In genomic region chr10:122333037-122333436, GRCh38 we compare ENCODE assay signal across 16 cellular contexts. TPM values are rescaled to one million over a fixed set of nuclear protein-coding genes. Genes with fewer than 3 reads are reported as not detected.
DNase-seq lines count a peak whose midpoint lies in the region; ATAC-seq and TF ChIP-seq lines count a peak whose summit lies in the region.
"Had no signal": no experiment of that assay in that cellular context is flagged by ENCODE, and none has a peak within 500 bp of the region (broad histone marks: within the 10 kb centered on the region; RNA-seq: fewer than 3 reads in every experiment).

No MANE protein-coding gene starts in this region.

- H3K18ac ChIP-seq in mesenchymal stem cell (ENCODE audit: low read depth in 1 of 2, low read length in 2 of 2): no peak overlapping the region

- H2BK120ac ChIP-seq in mesenchymal stem cell (ENCODE audit: low read depth, low read length): no peak overlapping the region

- no peak overlapping the region for H2AFZ ChIP-seq in mesenchymal stem cell (ENCODE audit: low read depth, low read length)

- CTCF ChIA-PET in naive thymus-derived CD4-positive, alpha-beta T cell (lab: Charles Lee): no interaction called here

- H3K27me3 Mint-ChIP-seq in naive thymus-derived CD4-positive, alpha-beta T cell: peaks cover 7 to 29% (median 21%) of the 10 kb centered on the region in 5 donors

- no peak overlapping the region for H3K14ac ChIP-seq in mesenchymal stem cell (ENCODE audit: low read length in 2 of 2)

- no peaks in the 10 kb centered on the region for H3K9me3 Mint-ChIP-seq in naive thymus-derived CD4-positive, alpha-beta T cell
- H3K9me3 Mint-ChIP-seq: CD4-positive, CD25-positive, alpha-beta regulatory T cell had no signal

- DNase-seq in GM12865 (ENCODE audit: low read depth) (peak; percentile 14), SW480 (ENCODE audit: low spot score) (peak; percentile 25), mesenchymal stem cell (no peak), NAMALWA (ENCODE audit: low spot score) (no peak)
- no peak for DNase-seq in naive thymus-derived CD4-positive, alpha-beta T cell
- DNase-seq: activated gamma-delta T cell; naive B cell; NCI-H2171; SK-N-SH; stimulated activated CD4-positive, alpha-beta T cell treated with anti-CD3 and anti-CD28 coated beads, Interleukin-4, amount 100 ng/mL, for 4 hours; stomach had no signal

- H3K9ac ChIP-seq in mesenchymal stem cell (ENCODE audit: low read length): no peak overlapping the region
- H3K9ac ChIP-seq: SK-N-SH had no signal

- no peak overlapping the region for H3K23ac ChIP-seq in mesenchymal stem cell (ENCODE audit: low read length in 2 of 2)

- POLR2A ChIA-PET in naive thymus-derived CD4-positive, alpha-beta T cell (lab: Charles Lee): no interaction called here

- TF ChIP-seq CTCF in GM12865 (IDR thresholded peaks at IDR 0.05; ENCODE audit: insufficient read depth, low read depth, low read length, missing control alignments): no peak

- H3K4me2 ChIP-seq in mesenchymal stem cell (ENCODE audit: low read length, poor library complexity, severe bottlenecking): no peak overlapping the region
- H3K4me2 ChIP-seq: SK-N-SH had no signal

- no peak overlapping the region for H4K91ac ChIP-seq in mesenchymal stem cell (ENCODE audit: low read length)

- no peak overlapping the region for H2BK5ac ChIP-seq in mesenchymal stem cell (ENCODE audit: low read depth, low read length, poor library complexity, severe bottlenecking)

- peak overlapping the region; percentile 44 for H2AK5ac ChIP-seq in mesenchymal stem cell (ENCODE audit: low read length, severe bottlenecking)

- H2BK15ac ChIP-seq in mesenchymal stem cell (ENCODE audit: low read depth, poor library complexity, severe bottlenecking): no peak overlapping the region

- H2BK12ac ChIP-seq in mesenchymal stem cell (ENCODE audit: low read length in 2 of 2): no peak overlapping the region

- no peak overlapping the region for H4K8ac ChIP-seq in mesenchymal stem cell (ENCODE audit: low read length)

- H3K4me1 Mint-ChIP-seq in naive thymus-derived CD4-positive, alpha-beta T cell: no peaks in the 10 kb centered on the region
- H3K4me1 Mint-ChIP-seq: CD4-positive, CD25-positive, alpha-beta regulatory T cell had no signal

- H3K9me3 ChIP-seq in mesenchymal stem cell (ENCODE audit: control insufficient read depth, low read length): no peaks in the 10 kb centered on the region
- no peaks in the 10 kb centered on the region for H3K9me3 ChIP-seq in naive thymus-derived CD4-positive, alpha-beta T cell (ENCODE audit: control insufficient read depth in 2 of 3, low read length in 3 of 3)
- H3K9me3 ChIP-seq: breast epithelium, SK-N-SH, stomach had no signal

- peak; percentile 63 for ATAC-seq in GM21360 (IDR thresholded peaks at IDR 0.05; ENCODE audit: unreplicated experiment)
- ATAC-seq in naive thymus-derived CD4-positive, alpha-beta T cell: no peak
- ATAC-seq in HG02981 (IDR thresholded peaks at IDR 0.05; ENCODE audit: unreplicated experiment): no peak
- ATAC-seq: WTC11 had no signal

- no peak overlapping the region for H3K4me3 Mint-ChIP-seq in naive thymus-derived CD4-positive, alpha-beta T cell
- H3K4me3 Mint-ChIP-seq: CD4-positive, CD25-positive, alpha-beta regulatory T cell; naive B cell; WTC11 had no signal

- peaks cover 10% of the 10 kb centered on the region for H3K4me1 ChIP-seq in mesenchymal stem cell (ENCODE audit: control insufficient read depth, insufficient read depth, low read depth, low read length)
- H3K4me1 ChIP-seq in naive thymus-derived CD4-positive, alpha-beta T cell (ENCODE audit: control insufficient read depth in 2 of 2, insufficient read depth in 2 of 2, low read length in 2 of 2): no peaks in the 10 kb centered on the region
- H3K4me1 ChIP-seq: breast epithelium, stomach had no signal

- intact Hi-C loops in naive thymus-derived CD4-positive, alpha-beta T cell (cut with micrococcal nuclease): no loop called here

- no peaks in the 10 kb centered on the region for H3K36me3 ChIP-seq in mesenchymal stem cell (ENCODE audit: control insufficient read depth in 1 of 2, insufficient read depth in 2 of 2, low read depth in 1 of 2, low read length in 2 of 2)
- no peaks in the 10 kb centered on the region for H3K36me3 ChIP-seq in naive thymus-derived CD4-positive, alpha-beta T cell (ENCODE audit: control insufficient read depth in 2 of 3, insufficient read depth in 3 of 3, low read length in 3 of 3)
- H3K36me3 ChIP-seq: breast epithelium, stomach had no signal

- no peak overlapping the region for H3K27ac ChIP-seq in mesenchymal stem cell (ENCODE audit: low read length, poor library complexity, severe bottlenecking)
- H3K27ac ChIP-seq in naive thymus-derived CD4-positive, alpha-beta T cell (ENCODE audit: low read depth, low read length): no peak overlapping the region
- H3K27ac ChIP-seq: breast epithelium, stomach had no signal

- H3K27ac Mint-ChIP-seq in naive thymus-derived CD4-positive, alpha-beta T cell: no peak overlapping the region
- H3K27ac Mint-ChIP-seq: CD4-positive, CD25-positive, alpha-beta regulatory T cell; naive B cell; WTC11 had no signal

- no peak overlapping the region for H3K4ac ChIP-seq in mesenchymal stem cell (ENCODE audit: low read depth in 1 of 2, low read length in 2 of 2)

- H3K4me3 ChIP-seq in GM12865 (ENCODE audit: low read depth, low read length): no peak overlapping the region
- H3K4me3 ChIP-seq in mesenchymal stem cell (ENCODE audit: insufficient read depth in 1 of 2, low read depth in 1 of 2, low read length in 2 of 2): no peak overlapping the region
- H3K4me3 ChIP-seq in naive thymus-derived CD4-positive, alpha-beta T cell (ENCODE audit: low read length): no peak overlapping the region
- H3K4me3 ChIP-seq: breast epithelium, stomach had no signal

- H3K36me3 Mint-ChIP-seq in naive thymus-derived CD4-positive, alpha-beta T cell: peaks cover 0 to 3% (median 0%) of the 10 kb centered on the region in 5 donors
- H3K36me3 Mint-ChIP-seq: CD4-positive, CD25-positive, alpha-beta regulatory T cell; WTC11 had no signal

- H3K27me3 ChIP-seq in mesenchymal stem cell (ENCODE audit: control insufficient read depth in 1 of 2, insufficient read depth in 1 of 2, low read length in 2 of 2): no peaks in the 10 kb centered on the region
- H3K27me3 ChIP-seq in naive thymus-derived CD4-positive, alpha-beta T cell (ENCODE audit: control insufficient read depth in 2 of 2, insufficient read depth in 2 of 2, low read length in 2 of 2): no peaks in the 10 kb centered on the region
- H3K27me3 ChIP-seq: breast epithelium had no signal

- no peaks in the 10 kb centered on the region for H3K79me1 ChIP-seq in mesenchymal stem cell (replicated peaks; ENCODE audit: low read length, poor library complexity, severe bottlenecking)

- WGBS in mesenchymal stem cell: 75% methylated on average over 4 of the region's 4 CpGs

RNA-seq across cellular contexts. Expression of gene PLEKHA1, which starts 41.5 kb away (rescaled TPM):
- polyA plus RNA-seq in mesenchymal stem cell (2013, experiment 1 of 2): 14.3 TPM
- polyA plus RNA-seq in mesenchymal stem cell (2013, experiment 2 of 2): 15.1 TPM
- 10 to 100 TPM in 4 of 5 experiments, 1 to 10 TPM in 1; 5.9 to 90.1 (median 39.2) TPM for total RNA-seq in naive thymus-derived CD4-positive, alpha-beta T cell
- 100 to 1,000 TPM in 1 of 2 donors, 10 to 100 TPM in 1; 90.4 to 100 TPM for polyA plus RNA-seq in naive thymus-derived CD4-positive, alpha-beta T cell

Comparison
In these comparisons a context has a peak if more than half of its experiments do, and no peak if none do; other contexts are left out.
1. DNase-seq: peak in GM12865 (single experiment) and SW480 (single experiment); none in mesenchymal stem cell (single experiment), naive thymus-derived CD4-positive, alpha-beta T cell (0 of 9) and NAMALWA (single experiment).